22 cellular contexts compared by ENCODE assay signal in the genomic region with DNA sequence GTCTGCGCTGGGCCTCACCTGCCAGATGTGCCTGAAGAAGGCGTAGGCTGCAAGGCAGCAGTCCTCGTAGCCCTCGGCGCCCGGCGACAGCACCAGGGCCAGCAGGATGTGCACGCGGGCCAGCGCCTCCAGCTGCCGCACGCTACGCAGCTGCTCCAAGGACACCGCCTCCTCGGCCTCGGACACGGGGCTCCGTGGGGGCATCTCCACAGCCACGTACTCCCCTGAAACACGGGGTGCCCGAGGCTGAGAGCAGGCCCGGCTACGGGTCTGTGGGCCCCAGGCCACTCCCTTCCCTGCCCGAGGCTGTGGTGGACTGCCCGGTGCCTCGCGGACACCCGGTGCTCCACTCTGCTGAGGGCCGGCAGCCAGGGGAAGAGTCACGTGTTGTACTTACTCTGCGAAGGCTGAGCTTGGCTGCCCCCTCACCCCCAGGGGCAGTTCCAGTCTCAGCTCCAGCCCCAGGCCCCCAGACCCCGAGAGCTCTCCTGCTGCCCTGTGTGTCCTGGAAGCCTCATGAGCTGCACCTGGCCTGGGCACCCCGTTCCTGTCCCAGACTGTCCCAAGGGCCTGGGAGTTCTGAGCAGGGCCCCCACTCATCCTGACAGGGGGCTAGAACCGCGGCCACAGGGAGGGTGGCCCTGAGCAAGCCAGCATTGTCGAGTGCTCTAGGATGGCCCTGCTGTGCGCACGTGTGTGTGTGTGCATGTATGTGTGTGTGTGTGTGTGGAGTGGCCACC.
DNase-seq lines count a peak whose midpoint lies in the region; ATAC-seq, FAIRE-seq and TF ChIP-seq lines count a peak whose summit lies in the region.
"Had no signal": no experiment of that assay in that cellular context is flagged by ENCODE, and none has a peak within 500 bp of the region (broad histone marks: within the 10 kb centered on the region; RNA-seq: fewer than 3 reads in every experiment).

No MANE protein-coding gene starts in this region.

- no peak for TF ChIP-seq EP300 in HepG2 (IDR thresholded peaks at IDR 0.05; ENCODE audit: low read depth in 2 of 2, low read length in 2 of 2)
- no peak for TF ChIP-seq EP300 in HepG2 (CRISPR knock-in tag; IDR thresholded peaks at IDR 0.05; ENCODE audit: borderline replicate concordance)
- TF ChIP-seq EP300 in gastroesophageal sphincter (IDR thresholded peaks at IDR 0.05), result no peak

- ATAC-seq in HepG2, result peak; percentile 20; the same call in 1 of the 3 replicates
- ATAC-seq in gastroesophageal sphincter, result no peak
- ATAC-seq: PC-3 had no signal

- TF ChIP-seq POLR2A in HepG2 (IDR thresholded peaks at IDR 0.05; ENCODE audit: insufficient read depth in 1 of 2, low read depth in 2 of 2, low read length in 2 of 2), result no peak
- no peak for TF ChIP-seq POLR2A in gastroesophageal sphincter (IDR thresholded peaks at IDR 0.05)
- TF ChIP-seq POLR2A in vagina (IDR thresholded peaks at IDR 0.05), result no peak

- no peaks in the 10 kb centered on the region for H3K36me3 ChIP-seq in NT2/D1 (ENCODE audit: insufficient read depth, insufficient read length, low read length)
- no peaks in the 10 kb centered on the region for H3K36me3 ChIP-seq in HepG2 (replicated peaks in 1 of 2; ENCODE audit: control insufficient read depth in 1 of 2, insufficient read depth in 2 of 2, low read length in 2 of 2)
- H3K36me3 ChIP-seq in gastroesophageal sphincter, result no peaks in the 10 kb centered on the region
- no peaks in the 10 kb centered on the region for H3K36me3 ChIP-seq in vagina
- H3K36me3 ChIP-seq: brain microvascular endothelial cell had no signal

- H3K79me2 ChIP-seq in HepG2 (ENCODE audit: insufficient read depth, low read length), result no peaks in the 10 kb centered on the region

- no peak overlapping the region for H3K4me3 ChIP-seq in NT2/D1 (ENCODE audit: insufficient read length, low read depth)
- no peak overlapping the region for H3K4me3 ChIP-seq in HepG2 (replicated peaks in 1 of 3; ENCODE audit: insufficient read depth in 1 of 3, low read depth in 2 of 3, low read length in 3 of 3)
- no peak overlapping the region for H3K4me3 ChIP-seq in gastroesophageal sphincter
- no peak overlapping the region for H3K4me3 ChIP-seq in vagina

- H3K9me3 ChIP-seq in NT2/D1 (ENCODE audit: insufficient read depth, low read length) (peaks cover 12% of the 10 kb centered on the region), HepG2 (ENCODE audit: low read length) (no peaks in the 10 kb centered on the region), gastroesophageal sphincter (peaks cover 0 to 10% (median 0%) of the 10 kb centered on the region in 3 donors), vagina (no peaks in the 10 kb centered on the region)
- H3K9me3 ChIP-seq: SK-N-SH had no signal

- H3K27me3 ChIP-seq in NT2/D1 (ENCODE audit: insufficient read depth, insufficient read length) (no peaks in the 10 kb centered on the region), HepG2 (ENCODE audit: control insufficient read depth in 1 of 2, insufficient read depth in 2 of 2, low read length in 2 of 2) (peaks cover 13 to 71% of the 10 kb centered on the region in 2 experiments; a peak in 4 of 5 replicates), gastroesophageal sphincter (peaks cover 75% of the 10 kb centered on the region), vagina (no peaks in the 10 kb centered on the region)

- BruUV-seq in HepG2 (replicated peaks; lab: Mats Ljungman, UMichigan), result no TSS peak

- 15% methylated on average over 14 of the region's 38 CpGs for WGBS in HepG2 (ENCODE audit: low lambda C conversion rate)
- 20% methylated on average over 1 of the region's 38 CpGs; no CpG with 5 or more reads in 1 of the 2 donors for WGBS in gastroesophageal sphincter (ENCODE audit: low coverage in 1 of 2), 2 donors

- DNase-seq in NCI-H748 (lab: John Stamatoyannopoulos, UW; ENCODE audit: unreplicated experiment) (peak; percentile 3), NCI-H748 treated with DMSO at 0.1 percent for 48 hours (lab: John Stamatoyannopoulos, UW) (no peak), NT2/D1 (ENCODE audit: low read depth, low spot score) (no peak), HepG2 (ENCODE audit: low spot score) (no peak), vagina (ENCODE audit: extremely low spot score in 2 of 2) (no peak)
- peak; percentile 10 for DNase-seq in stimulated activated CD8-positive, alpha-beta memory T cell treated with anti-CD3 and anti-CD28 coated beads, Interleukin-4, amount 100 ng/mL, for 48 hours
- DNase-seq in effector CD8-positive, alpha-beta T cell (lab: John Stamatoyannopoulos, UW), result no peak
- DNase-seq: 8988T; activated CD4-positive, alpha-beta T cell treated with anti-CD3 and anti-CD28 coated beads for 4 hours; activated naive CD8-positive, alpha-beta T cell treated with anti-CD3 and anti-CD28 coated beads for 36 hours; brain microvascular endothelial cell; dermis blood vessel endothelial cell; DMS153; KBM-7; MV-4-11; NCI-H2029 treated with DMSO at 0.1 percent for 48 hours; NCI-H524; nucleus accumbens; PC-3; SK-N-SH; stimulated activated CD4-positive, alpha-beta T cell treated with anti-CD3 and anti-CD28 coated beads, Interleukin-2, amount 100 ng/mL, for 48 hours had no signal

- H3K4me1 ChIP-seq in NT2/D1 (ENCODE audit: insufficient read depth, insufficient read length) (peaks cover 13% of the 10 kb centered on the region), HepG2 (ENCODE audit: insufficient read depth, low read length) (no peaks in the 10 kb centered on the region), gastroesophageal sphincter (no peaks in the 10 kb centered on the region), vagina (peaks cover 5% of the 10 kb centered on the region)

- CTCF ChIA-PET in HepG2 (lab: Yijun Ruan, JAX; ENCODE audit: low intra/inter-chr PET ratio, low total read pairs), result no interaction called here

- TF ChIP-seq CTCF in HepG2 (CRISPR knock-in tag; IDR thresholded peaks at IDR 0.05), result no peak
- TF ChIP-seq CTCF in gastroesophageal sphincter (IDR thresholded peaks at IDR 0.05), result no peak
- no peak for TF ChIP-seq CTCF in vagina (IDR thresholded peaks at IDR 0.05)

- intact Hi-C loops in HepG2 (cut with micrococcal nuclease; ENCODE audit: unreplicated experiment) (no loop called here), vagina (cut with DNase I) (no loop called here)

- H3K9ac ChIP-seq in NT2/D1 (ENCODE audit: insufficient read length, low read depth) (peak overlapping the region; percentile 32), HepG2 (ENCODE audit: insufficient read depth, low read depth, low read length) (no peak overlapping the region)
- H3K9ac ChIP-seq: SK-N-SH had no signal

- POLR2A ChIA-PET in HepG2 (lab: Yijun Ruan, JAX), result no interaction called here

- no peak overlapping the region for H2AFZ ChIP-seq in HepG2 (ENCODE audit: low read length)

- no peak overlapping the region for H3K4me2 ChIP-seq in HepG2 (ENCODE audit: low read depth, low read length)
- H3K4me2 ChIP-seq: SK-N-SH had no signal

- in situ Hi-C loops in HepG2 (cut with HindIII; ENCODE audit: extremely low pct_ligation_motif_present, low pct_unique_long_range_greater_than_20kb), result no loop called here

- TF ChIP-seq RAD21 in HepG2 (CRISPR knock-in tag; IDR thresholded peaks at IDR 0.05), result no peak

- no peaks in the 10 kb centered on the region; the same call in 1 of the 2 replicates for H4K20me1 ChIP-seq in HepG2 (ENCODE audit: insufficient read depth, low read length)

- no peak for FAIRE-seq in HepG2 (lab: Jason Lieb, UNC)

- H3K27ac ChIP-seq in HepG2 (ENCODE audit: extremely low read length, insufficient read depth, low read length) (no peak overlapping the region), gastroesophageal sphincter (no peak overlapping the region), vagina (no peak overlapping the region)
- H3K27ac ChIP-seq: brain microvascular endothelial cell had no signal

TF ChIP-seq in HepG2, 621 proteins besides CTCF, POLR2A, EP300 and RAD21 (continues in another document):
- no peak for TF ChIP-seq CBX1 (IDR thresholded peaks at IDR 0.05; ENCODE audit: low read depth)
- no peak for TF ChIP-seq JDP2 (CRISPR knock-in tag; IDR thresholded peaks at IDR 0.05; ENCODE audit: borderline replicate concordance)

Comparison
In these comparisons a context has a peak if more than half of its experiments do, and no peak if none do; other contexts are left out.
1. DNase-seq: peak in NCI-H748 (single experiment) and stimulated activated CD8-positive, alpha-beta memory T cell treated with anti-CD3 and anti-CD28 coated beads, Interleukin-4, amount 100 ng/mL, for 48 hours (single experiment); none in NCI-H748 treated with DMSO at 0.1 percent for 48 hours (single experiment), NT2/D1 (single experiment), HepG2 (single experiment), vagina (0 of 2) and effector CD8-positive, alpha-beta T cell (single experiment).